Comparison of ENCODE assay signal across 19 cellular contexts in the genomic region with DNA sequence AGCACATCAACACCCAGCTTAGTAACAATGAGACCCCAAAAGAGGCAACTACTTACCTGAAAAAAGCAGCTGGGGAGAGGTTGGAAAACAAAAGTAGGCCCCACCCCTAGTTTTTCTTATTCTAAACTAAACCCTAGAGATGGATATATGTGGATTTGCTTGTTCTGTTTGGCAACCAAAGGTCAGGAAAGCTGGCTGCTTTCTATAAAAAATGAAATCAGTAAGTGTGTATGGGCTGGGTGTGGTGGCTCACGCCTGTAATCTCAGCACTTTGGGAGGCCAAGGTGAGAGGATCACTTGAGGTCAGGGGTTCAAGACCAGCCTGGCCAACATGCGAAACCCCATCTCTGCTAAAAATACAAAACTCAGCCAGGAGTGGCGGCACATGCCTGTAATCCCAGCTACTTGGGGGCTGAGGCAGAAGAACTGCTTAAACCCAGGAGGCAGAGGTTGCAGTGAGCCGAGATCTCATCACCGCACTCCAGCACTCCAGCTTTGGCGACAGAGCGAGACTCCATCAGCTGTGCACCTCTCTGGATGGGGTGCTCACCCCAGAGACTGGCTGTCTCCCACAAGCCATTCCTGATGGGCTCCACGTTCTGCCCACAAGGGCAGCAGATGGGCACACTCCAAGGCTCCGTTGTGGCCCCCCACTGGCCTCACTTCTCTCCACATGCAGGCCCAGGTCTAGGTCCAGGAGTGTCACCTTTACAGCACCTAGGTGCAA. TPM values are rescaled to one million over a fixed set of nuclear protein-coding genes. Genes with fewer than 3 reads are reported as not detected.
DNase-seq lines count a peak whose midpoint lies in the region; ATAC-seq and TF ChIP-seq lines count a peak whose summit lies in the region.
"Had no signal": no experiment of that assay in that cellular context is flagged by ENCODE, and none has a peak within 500 bp of the region (broad histone marks: within the 10 kb centered on the region; RNA-seq: fewer than 3 reads in every experiment).

No MANE protein-coding gene starts in this region.

- H3K4me3 ChIP-seq in HUES48 (ENCODE audit: low read depth, low read length) (no peak overlapping the region), transverse colon (no peak overlapping the region)
- H3K4me3 ChIP-seq: MG63, vagina had no signal

- no peaks in the 10 kb centered on the region for H3K27me3 ChIP-seq in HUES48 (ENCODE audit: control insufficient read depth, insufficient read depth, low read length)
- H3K27me3 ChIP-seq in transverse colon = no peaks in the 10 kb centered on the region
- H3K27me3 ChIP-seq: MG63, vagina had no signal

- peaks cover 45% of the 10 kb centered on the region for H3K4me1 Mint-ChIP-seq in dendritic cell treated with granulocyte-macrophage colony-stimulating factor and Interleukin-4, amounts not matched to agents 40 ng/mL and 50 ng/mL, for 4 days (ENCODE audit: low read depth)
- peaks cover 35% of the 10 kb centered on the region for H3K4me1 Mint-ChIP-seq in nephron
- H3K4me1 Mint-ChIP-seq: activated CD8-positive, alpha-beta memory T cell treated with anti-CD3 and anti-CD28 coated beads, Interleukin-2, amount 10 ng/mL, durations not matched to agents 7 days and 5 days had no signal

- H3K27me3 Mint-ChIP-seq in dendritic cell treated with granulocyte-macrophage colony-stimulating factor and Interleukin-4, amounts not matched to agents 40 ng/mL and 50 ng/mL, for 4 days = no peaks in the 10 kb centered on the region
- H3K27me3 Mint-ChIP-seq in nephron (ENCODE audit: low read depth) = no peaks in the 10 kb centered on the region
- H3K27me3 Mint-ChIP-seq: activated CD4-positive, alpha-beta T cell treated with anti-CD3 and anti-CD28 coated beads, Interleukin-2, amount 10 ng/mL, durations not matched to agents 7 days and 5 days; activated CD8-positive, alpha-beta memory T cell treated with anti-CD3 and anti-CD28 coated beads, Interleukin-2, amount 10 ng/mL, durations not matched to agents 7 days and 5 days; activated naive CD8-positive, alpha-beta T cell; IgD-negative memory B cell; naive thymus-derived CD4-positive, alpha-beta T cell; T-helper 17 cell had no signal

- H3K36me3 Mint-ChIP-seq in dendritic cell treated with granulocyte-macrophage colony-stimulating factor and Interleukin-4, amounts not matched to agents 40 ng/mL and 50 ng/mL, for 4 days (ENCODE audit: low read depth) = peaks cover 8% of the 10 kb centered on the region
- H3K36me3 Mint-ChIP-seq in nephron (ENCODE audit: low read depth) = peaks cover 6% of the 10 kb centered on the region
- H3K36me3 Mint-ChIP-seq: activated CD8-positive, alpha-beta memory T cell treated with anti-CD3 and anti-CD28 coated beads, Interleukin-2, amount 10 ng/mL, durations not matched to agents 7 days and 5 days; activated naive CD8-positive, alpha-beta T cell; IgD-negative memory B cell had no signal

- no peak overlapping the region for H3K4me3 Mint-ChIP-seq in dendritic cell treated with granulocyte-macrophage colony-stimulating factor and Interleukin-4, amounts not matched to agents 40 ng/mL and 50 ng/mL, for 4 days
- H3K4me3 Mint-ChIP-seq in nephron = peak overlapping the region in 1 of 3 experiments; percentile 37
- H3K4me3 Mint-ChIP-seq: activated CD4-positive, alpha-beta T cell treated with anti-CD3 and anti-CD28 coated beads, Interleukin-2, amount 10 ng/mL, durations not matched to agents 7 days and 5 days; activated CD8-positive, alpha-beta memory T cell treated with anti-CD3 and anti-CD28 coated beads, Interleukin-2, amount 10 ng/mL, durations not matched to agents 7 days and 5 days; activated naive CD8-positive, alpha-beta T cell; naive thymus-derived CD4-positive, alpha-beta T cell; T-helper 17 cell had no signal

- 91% methylated on average over 9 of the region's 9 CpGs; no CpG with 5 or more reads in 1 of the 2 donors for WGBS in transverse colon (ENCODE audit: low coverage in 1 of 2), 2 donors

- DNase-seq in transverse colon (no peak), LoVo (ENCODE audit: low spot score) (no peak), COR-L47 (lab: John Stamatoyannopoulos, UW) (no peak)
- DNase-seq: activated CD4-positive, alpha-beta T cell treated with anti-CD3 and anti-CD28 coated beads, Interleukin-2, amount 10 ng/mL, durations not matched to agents 7 days and 5 days; activated CD8-positive, alpha-beta memory T cell treated with anti-CD3 and anti-CD28 coated beads, Interleukin-2, amount 10 ng/mL, durations not matched to agents 7 days and 5 days; kidney glomerular epithelial cell; mammary epithelial cell; MG63; naive thymus-derived CD4-positive, alpha-beta T cell; NCI-H1436; NK-92 treated with Interleukin-12 subunit alpha and Interleukin-12 subunit beta, amount 100 ng/mL, for 24 hours; T-helper 17 cell had no signal

- no peak for ATAC-seq in GM18861 (IDR thresholded peaks at IDR 0.05; ENCODE audit: unreplicated experiment)
- ATAC-seq: activated CD8-positive, alpha-beta memory T cell treated with anti-CD3 and anti-CD28 coated beads, Interleukin-2, amount 10 ng/mL, durations not matched to agents 7 days and 5 days; naive thymus-derived CD4-positive, alpha-beta T cell; T-helper 17 cell had no signal

- TF ChIP-seq CTCF in nephron (IDR thresholded peaks at IDR 0.05; ENCODE audit: unreplicated experiment in 3 of 3) = no peak
- no peak for TF ChIP-seq CTCF in transverse colon (IDR thresholded peaks at IDR 0.05)

- no peak for TF ChIP-seq POLR2A in transverse colon (IDR thresholded peaks at IDR 0.05)

- H3K36me3 ChIP-seq in HUES48 (ENCODE audit: control insufficient read depth, insufficient read depth, low read length) = no peaks in the 10 kb centered on the region
- no peaks in the 10 kb centered on the region for H3K36me3 ChIP-seq in transverse colon
- H3K36me3 ChIP-seq: MG63, vagina had no signal

- in situ Hi-C loops in transverse colon (cut with MboI; ENCODE audit: low pct_ligation_motif_present in 1 of 4, low pct_unique_long_range_greater_than_20kb in 1 of 4, low sequenced_read_pairs in 3 of 4) = no loop called here

- intact Hi-C loops in dendritic cell treated with granulocyte-macrophage colony-stimulating factor and Interleukin-4, amounts not matched to agents 40 ng/mL and 50 ng/mL, for 4 days (cut with micrococcal nuclease) = no loop called here
- intact Hi-C loops in transverse colon (cut with DNase I; ENCODE audit: low total_unique reads) = no loop called here

- no peak overlapping the region for H3K9ac ChIP-seq in HUES48 (ENCODE audit: low read depth, low read length)

- peak overlapping the region; percentile 32 for H3K27ac Mint-ChIP-seq in dendritic cell treated with granulocyte-macrophage colony-stimulating factor and Interleukin-4, amounts not matched to agents 40 ng/mL and 50 ng/mL, for 4 days
- H3K27ac Mint-ChIP-seq in nephron = peak overlapping the region in 2 of 3 experiments; percentile 28 to 58
- H3K27ac Mint-ChIP-seq: activated CD8-positive, alpha-beta memory T cell treated with anti-CD3 and anti-CD28 coated beads, Interleukin-2, amount 10 ng/mL, durations not matched to agents 7 days and 5 days; T-helper 17 cell had no signal

- H3K9me3 Mint-ChIP-seq in dendritic cell treated with granulocyte-macrophage colony-stimulating factor and Interleukin-4, amounts not matched to agents 40 ng/mL and 50 ng/mL, for 4 days = no peaks in the 10 kb centered on the region
- no peaks in the 10 kb centered on the region for H3K9me3 Mint-ChIP-seq in nephron
- H3K9me3 Mint-ChIP-seq: activated CD4-positive, alpha-beta T cell treated with anti-CD3 and anti-CD28 coated beads, Interleukin-2, amount 10 ng/mL, durations not matched to agents 7 days and 5 days; IgD-negative memory B cell; naive thymus-derived CD4-positive, alpha-beta T cell had no signal

- H3K27ac ChIP-seq in HUES48 (ENCODE audit: low read depth, low read length) = peak overlapping the region; percentile 59
- peak overlapping the region; percentile 2 to 48 (median 46) for H3K27ac ChIP-seq in transverse colon
- H3K27ac ChIP-seq: vagina had no signal

- H3K9me3 ChIP-seq in HUES48 (ENCODE audit: control insufficient read depth, insufficient read depth, low read length) = no peaks in the 10 kb centered on the region
- H3K9me3 ChIP-seq in transverse colon = no peaks in the 10 kb centered on the region
- H3K9me3 ChIP-seq: MG63, vagina had no signal

- TF ChIP-seq EP300 in transverse colon (IDR thresholded peaks at IDR 0.05; ENCODE audit: low read depth) = no peak

- peaks cover 28% of the 10 kb centered on the region for H3K4me1 ChIP-seq in HUES48 (ENCODE audit: control insufficient read depth, insufficient read depth, low read length)
- H3K4me1 ChIP-seq in transverse colon = peaks cover 12 to 48% (median 17%) of the 10 kb centered on the region in 4 donors

RNA-seq across cellular contexts. Expression of a gene that starts 30.0 kb away (rescaled TPM):
- total RNA-seq in transverse colon = 100 to 1,000 TPM in 3 of 4 donors, 10 to 100 TPM in 1; 53.9 to 250 (median 198) TPM
